ENCODE assay signal across 9 cellular contexts in the genomic region with DNA sequence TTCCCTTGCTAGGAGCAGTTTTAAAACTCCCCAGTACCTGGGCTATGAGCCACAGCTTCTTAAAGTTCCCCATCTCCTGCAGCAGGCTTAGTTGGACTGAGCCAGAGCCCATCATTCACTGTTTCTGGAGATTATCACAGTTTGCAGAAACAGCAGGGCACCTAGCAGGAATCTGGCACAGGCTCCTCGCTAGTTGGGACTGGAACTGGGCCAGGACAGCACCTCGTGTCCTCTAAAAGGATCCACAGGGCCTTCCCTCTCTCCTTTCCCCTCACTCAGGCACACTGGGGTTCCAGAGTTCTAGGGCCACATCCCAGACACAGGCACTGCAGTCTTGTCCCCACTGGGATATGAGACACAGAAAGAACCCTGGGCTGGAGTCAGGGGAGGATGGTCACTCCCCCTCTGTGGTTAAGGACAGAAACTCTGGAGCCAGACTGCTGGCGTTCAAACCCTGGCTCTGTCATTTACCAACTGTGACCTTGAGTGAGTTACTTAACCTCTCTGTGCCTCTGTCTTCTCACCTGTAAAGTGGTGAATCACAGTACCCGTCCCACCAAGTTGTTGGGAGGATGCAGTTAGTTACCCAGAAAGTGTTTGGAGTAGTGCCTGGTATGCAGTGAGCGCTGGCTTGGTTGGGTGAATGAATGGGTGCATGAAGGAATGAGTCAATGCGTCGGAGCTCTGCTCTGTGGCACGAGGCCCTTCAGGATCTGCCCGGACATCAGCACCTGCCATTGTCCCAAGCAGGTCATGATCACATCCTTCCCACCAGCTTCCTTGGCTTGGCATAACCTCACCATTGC. TPM values are rescaled to one million over a fixed set of nuclear protein-coding genes. Genes with fewer than 3 reads are reported as not detected.
DNase-seq lines count a peak whose midpoint lies in the region; ATAC-seq and TF ChIP-seq lines count a peak whose summit lies in the region.
"Had no signal": no experiment of that assay in that cellular context is flagged by ENCODE, and none has a peak within 500 bp of the region (broad histone marks: within the 10 kb centered on the region; RNA-seq: fewer than 3 reads in every experiment).

No MANE protein-coding gene starts in this region.

- WGBS in spleen, 5 donors: 69 to 80% (median 75%) methylated on average over 9 of the region's 9 CpGs

- peaks cover 9% of the 10 kb centered on the region; the same call in 1 of the 2 replicates for H3K36me3 Mint-ChIP-seq in HFFc6 (ENCODE audit: low read depth)

- DNase-seq in ACHN (peak; percentile 29), HFFc6 (peak; percentile 51), astrocyte of the cerebellum (ENCODE audit: low read depth) (peak; percentile 50), left lobe of liver (ENCODE audit: low spot score) (no peak), HT-29 (ENCODE audit: low spot score) (no peak), DMS114 treated with DMSO at 0.1 percent for 48 hours (lab: John Stamatoyannopoulos, UW; ENCODE audit: unreplicated experiment) (no peak), spleen (no peak), LoVo (ENCODE audit: low spot score) (no peak)

- no peaks in the 10 kb centered on the region for H3K27me3 ChIP-seq in spleen (replicated peaks in 1 of 7)

- H3K4me1 Mint-ChIP-seq in HFFc6 (ENCODE audit: low read depth): peaks cover 83% of the 10 kb centered on the region

- no peak for TF ChIP-seq POLR2A in spleen (IDR thresholded peaks at IDR 0.05)

- peaks cover 0 to 68% (median 29%) of the 10 kb centered on the region in 6 donors for H3K4me1 ChIP-seq in spleen

- H3K9me3 ChIP-seq in spleen: no peaks in the 10 kb centered on the region
- H3K9me3 ChIP-seq: thoracic aorta had no signal

- TF ChIP-seq CTCF in HFFc6 (IDR thresholded peaks at IDR 0.05) (no peak), astrocyte of the cerebellum (IDR thresholded peaks at IDR 0.05; ENCODE audit: low read depth, low read length, missing control alignments) (no peak), spleen (IDR thresholded peaks at IDR 0.05 in 8 of 11, conservative IDR thresholded peaks at IDR 0.05 in 3 of 11) (no peak)

- H3K27ac Mint-ChIP-seq in HFFc6: peak overlapping the region; percentile 77

- H3K36me3 ChIP-seq in spleen: no peaks in the 10 kb centered on the region
- H3K36me3 ChIP-seq: thoracic aorta had no signal

- H3K4me3 ChIP-seq in astrocyte of the cerebellum (ENCODE audit: low read depth, low read length) (no peak overlapping the region), spleen (no peak overlapping the region)
- H3K4me3 ChIP-seq: thoracic aorta had no signal

- intact Hi-C loops in spleen (cut with DNase I; ENCODE audit: low total_unique reads): no loop called here

- in situ Hi-C loops in ACHN (cut with HindIII; ENCODE audit: low pct_ligation_motif_present, low pct_unique_long_range_greater_than_20kb, low sequenced_read_pairs) (no loop called here), astrocyte of the cerebellum (cut with HindIII; ENCODE audit: low sequenced_read_pairs) (no loop called here)

- H3K9me3 Mint-ChIP-seq in HFFc6: no peaks in the 10 kb centered on the region

- peak overlapping the region in 1 of 8 donors; percentile 18 for H3K27ac ChIP-seq in spleen

- peaks cover 3% of the 10 kb centered on the region; the same call in 1 of the 2 replicates for H3K27me3 Mint-ChIP-seq in HFFc6 (ENCODE audit: insufficient read depth)

- ATAC-seq in left lobe of liver: peak; percentile 64

- peak overlapping the region; percentile 9 for H3K4me3 Mint-ChIP-seq in HFFc6

RNA-seq across cellular contexts. Expression of a gene that starts 18.8 kb away (rescaled TPM):
- 100 to 1,000 TPM; 116 to 134 (median 124) TPM for total RNA-seq in HFFc6 (2021; fragmentation: NEBNext Ultra II Directional; extraction: Animal tissue kit (Norgen Biotek cat#: 25700))
- total RNA-seq in left lobe of liver: 58.0 TPM
- total RNA-seq in HT-29 (2014; rRNA removed; shearing (Covaris generic)): 71.6 and 77.6 TPM in 2 replicates
- 100 to 1,000 TPM in 5 of 7 donors, 10 to 100 TPM in 2; 95.3 to 142 (median 124) TPM for total RNA-seq in spleen
- 10 to 100 TPM; 17.2 to 44.4 (median 24.1) TPM for polyA plus RNA-seq in spleen

Comparison
In these comparisons a context has a peak if more than half of its experiments do, and no peak if none do; other contexts are left out.
1. DNase-seq: peak in ACHN (single experiment), HFFc6 (single experiment) and astrocyte of the cerebellum (single experiment); none in left lobe of liver (single experiment), HT-29 (single experiment), DMS114 treated with DMSO at 0.1 percent for 48 hours (single experiment), spleen (single experiment) and LoVo (single experiment).